In genomic region chr15:100180921-100181320, GRCh38 we compare ENCODE assay signal across 14 cellular contexts.
A peak's percentile ranks its signal among the peaks of the same experiment; 100 is the strongest.
DNase-seq lines count a peak whose midpoint lies in the region; ATAC-seq and TF ChIP-seq lines count a peak whose summit lies in the region.
"Had no signal": no experiment of that assay in that cellular context is flagged by ENCODE, and none has a peak within 500 bp of the region (broad histone marks: within the 10 kb centered on the region; RNA-seq: fewer than 3 reads in every experiment).

No MANE protein-coding gene starts in this region.

- H3K9ac ChIP-seq in MM.1S (ENCODE audit: low read length): no peak overlapping the region
- H3K9ac ChIP-seq: GM23248 had no signal

- TF ChIP-seq CTCF in natural killer cell (IDR thresholded peaks at IDR 0.05) (no peak), coronary artery (IDR thresholded peaks at IDR 0.05) (no peak), MM.1S (IDR thresholded peaks at IDR 0.05; ENCODE audit: low read length) (no peak)

- H3K36me3 ChIP-seq in MM.1S (replicated peaks; ENCODE audit: insufficient read depth, low read length): no peaks in the 10 kb centered on the region; the same call in 1 of the 2 replicates
- H3K36me3 ChIP-seq: HAP-1 had no signal

- H3K9me3 ChIP-seq in MM.1S (replicated peaks; ENCODE audit: insufficient read depth, low read length): no peaks in the 10 kb centered on the region
- H3K9me3 ChIP-seq: Caco-2, HAP-1 had no signal

- no peaks in the 10 kb centered on the region for H3K9me3 Mint-ChIP-seq in natural killer cell
- no peaks in the 10 kb centered on the region for H3K9me3 Mint-ChIP-seq in natural killer cell treated with Interleukin-12 subunit alpha and Interleukin-12 subunit beta and Interleukin-15 and Interleukin-18, amount 100 ng/mL, for 72 hours

- no peak overlapping the region for H3K4me2 ChIP-seq in MM.1S (ENCODE audit: low read depth, low read length)

- no peaks in the 10 kb centered on the region for H3K27me3 ChIP-seq in MM.1S (replicated peaks; ENCODE audit: insufficient read depth, low read length)

- H3K36me3 Mint-ChIP-seq in natural killer cell: no peaks in the 10 kb centered on the region
- no peaks in the 10 kb centered on the region for H3K36me3 Mint-ChIP-seq in natural killer cell treated with Interleukin-12 subunit alpha and Interleukin-12 subunit beta and Interleukin-15 and Interleukin-18, amount 100 ng/mL, for 72 hours

- DNase-seq in natural killer cell: no peak
- DNase-seq in natural killer cell treated with Interleukin-12 subunit alpha and Interleukin-12 subunit beta and Interleukin-15 and Interleukin-18, amount 100 ng/mL, for 72 hours (ENCODE audit: low spot score): no peak
- peak; percentile 35 for DNase-seq in coronary artery (ENCODE audit: low spot score)
- peak; percentile 41 for DNase-seq in mesenteric fat pad (ENCODE audit: low spot score)
- no peak for DNase-seq in amniotic stem cell (lab: John Stamatoyannopoulos, UW)
- DNase-seq in MM.1S: no peak
- DNase-seq: CD4-positive, alpha-beta T cell; GM23248; IMR-90 had no signal

- H3K4me3 ChIP-seq in coronary artery (no peak overlapping the region), MM.1S (ENCODE audit: low read length) (no peak overlapping the region)
- H3K4me3 ChIP-seq: GM23248, HAP-1 had no signal

- ATAC-seq in natural killer cell (peak in 2 of 3 donors; percentile 32 to 82), HG03139 (IDR thresholded peaks at IDR 0.05; ENCODE audit: unreplicated experiment) (no peak)
- ATAC-seq in natural killer cell treated with Interleukin-12 subunit alpha and Interleukin-12 subunit beta and Interleukin-15 and Interleukin-18, amount 100 ng/mL, for 72 hours: no peak

- no peaks in the 10 kb centered on the region for H3K4me1 ChIP-seq in MM.1S (ENCODE audit: low read length)
- H3K4me1 ChIP-seq: Caco-2, HAP-1 had no signal

- no peaks in the 10 kb centered on the region for H3K4me1 Mint-ChIP-seq in natural killer cell
- peaks cover 0 to 4% of the 10 kb centered on the region in 2 donors for H3K4me1 Mint-ChIP-seq in natural killer cell treated with Interleukin-12 subunit alpha and Interleukin-12 subunit beta and Interleukin-15 and Interleukin-18, amount 100 ng/mL, for 72 hours (ENCODE audit: low read depth in 2 of 2)
- H3K4me1 Mint-ChIP-seq: B cell had no signal

- H3K4me3 Mint-ChIP-seq in natural killer cell: no peak overlapping the region
- H3K4me3 Mint-ChIP-seq in natural killer cell treated with Interleukin-12 subunit alpha and Interleukin-12 subunit beta and Interleukin-15 and Interleukin-18, amount 100 ng/mL, for 72 hours: no peak overlapping the region
- H3K4me3 Mint-ChIP-seq: B cell; CD4-positive, alpha-beta T cell had no signal

- H4K20me1 ChIP-seq in MM.1S (ENCODE audit: insufficient read depth, low read length): no peaks in the 10 kb centered on the region

- intact Hi-C loops in natural killer cell (cut with micrococcal nuclease): no loop called here

- no peaks in the 10 kb centered on the region for H3F3A ChIP-seq in MM.1S (ENCODE audit: insufficient read depth, low read length)

- H3K9me2 ChIP-seq in MM.1S (replicated peaks; ENCODE audit: insufficient read depth, low read length): no peaks in the 10 kb centered on the region

- H3K27ac Mint-ChIP-seq in natural killer cell: no peak overlapping the region
- no peak overlapping the region for H3K27ac Mint-ChIP-seq in natural killer cell treated with Interleukin-12 subunit alpha and Interleukin-12 subunit beta and Interleukin-15 and Interleukin-18, amount 100 ng/mL, for 72 hours
- H3K27ac Mint-ChIP-seq: B cell; CD4-positive, alpha-beta T cell had no signal

- no peak overlapping the region for H3K27ac ChIP-seq in coronary artery
- H3K27ac ChIP-seq in MM.1S (ENCODE audit: low read length): no peak overlapping the region
- H3K27ac ChIP-seq: C4-2B, GM23248 had no signal

- no peaks in the 10 kb centered on the region for H3K79me2 ChIP-seq in MM.1S (ENCODE audit: low read length)

- H3K27me3 Mint-ChIP-seq in natural killer cell (ENCODE audit: low read depth in 2 of 2): peaks cover 20 to 44% of the 10 kb centered on the region in 2 donors
- H3K27me3 Mint-ChIP-seq in natural killer cell treated with Interleukin-12 subunit alpha and Interleukin-12 subunit beta and Interleukin-15 and Interleukin-18, amount 100 ng/mL, for 72 hours: peaks cover 24 to 26% of the 10 kb centered on the region in 2 donors
- H3K27me3 Mint-ChIP-seq: CD4-positive, alpha-beta T cell had no signal

- no peak overlapping the region for H2AFZ ChIP-seq in MM.1S (ENCODE audit: low read length)
- H2AFZ ChIP-seq: GM23248 had no signal

Comparison
In these comparisons a context has a peak if more than half of its experiments do, and no peak if none do; other contexts are left out.
1. ATAC-seq: peak in natural killer cell (2 of 3); none in natural killer cell treated with Interleukin-12 subunit alpha and Interleukin-12 subunit beta and Interleukin-15 and Interleukin-18, amount 100 ng/mL, for 72 hours (0 of 2) and HG03139 (single experiment).
2. DNase-seq: peak in coronary artery (single experiment) and mesenteric fat pad (single experiment); none in natural killer cell (single experiment), natural killer cell treated with Interleukin-12 subunit alpha and Interleukin-12 subunit beta and Interleukin-15 and Interleukin-18, amount 100 ng/mL, for 72 hours (single experiment), amniotic stem cell (single experiment) and MM.1S (single experiment).